ENCODE assay signal across 8 cellular contexts in genomic region chr6:149335924-149336323, GRCh38. TPM values are rescaled to one million over a fixed set of nuclear protein-coding genes. Genes with fewer than 3 reads are reported as not detected.
DNase-seq lines count a peak whose midpoint lies in the region; ATAC-seq, FAIRE-seq and TF ChIP-seq lines count a peak whose summit lies in the region.

No MANE protein-coding gene starts in this region.

- H3K4me1 ChIP-seq in left ventricle myocardium inferior: peaks cover 96% of the 10 kb centered on the region

- H3K4me1 Mint-ChIP-seq in effector memory CD8-positive, alpha-beta T cell (ENCODE audit: low read depth in 2 of 2): peaks cover 60 to 79% of the 10 kb centered on the region in 2 donors

- H3K36me3 Mint-ChIP-seq in effector memory CD8-positive, alpha-beta T cell (ENCODE audit: insufficient read depth): no peaks in the 10 kb centered on the region

- no peak for TF ChIP-seq CTCF in left ventricle myocardium inferior (IDR thresholded peaks at IDR 0.05; ENCODE audit: borderline replicate concordance)

- H3K4me3 Mint-ChIP-seq in effector memory CD8-positive, alpha-beta T cell: peak overlapping the region; percentile 15 to 48

- H3K4me3 ChIP-seq in left ventricle myocardium inferior: no peak overlapping the region

- no peaks in the 10 kb centered on the region for H3K27me3 ChIP-seq in left ventricle myocardium inferior (ENCODE audit: low read depth)

- DNase-seq in RCC 7860 (ENCODE audit: low spot score) (peak; percentile 80), left ventricle myocardium inferior (no peak), cerebellum (ENCODE audit: low spot score) (no peak), cardiac septum (ENCODE audit: low spot score) (no peak)
- DNase-seq in effector memory CD8-positive, alpha-beta T cell: no peak
- peak; percentile 38 to 74 (median 62) for DNase-seq in stimulated activated CD4-positive, alpha-beta T cell treated with anti-CD3 and anti-CD28 coated beads, Interleukin-12 subunit alpha, Interleukin-12 subunit beta, amount 100 ng/mL, for 48 hours (ENCODE audit: low read depth in 2 of 3, low spot score in 1 of 3)

- no peaks in the 10 kb centered on the region for H3K36me3 ChIP-seq in left ventricle myocardium inferior

- peak overlapping the region; percentile 0 to 3 for H3K27ac Mint-ChIP-seq in effector memory CD8-positive, alpha-beta T cell

- H3K9me3 ChIP-seq in left ventricle myocardium inferior (replicated peaks): no peaks in the 10 kb centered on the region

- H3K27ac ChIP-seq in left ventricle myocardium inferior (replicated peaks): no peak overlapping the region

- peak; percentile 92 for FAIRE-seq in RCC 7860 (lab: Jason Lieb, UNC)

- intact Hi-C loops in left ventricle myocardium inferior (cut with micrococcal nuclease) (no loop called here), cardiac septum (cut with DNase I) (no loop called here)

- no peaks in the 10 kb centered on the region for H3K27me3 Mint-ChIP-seq in effector memory CD8-positive, alpha-beta T cell

- ATAC-seq in GM18858 (IDR thresholded peaks at IDR 0.05; ENCODE audit: unreplicated experiment): peak; percentile 40
- no peak for ATAC-seq in effector memory CD8-positive, alpha-beta T cell (replicated peaks)
- no peak for ATAC-seq in GM21737 (IDR thresholded peaks at IDR 0.05; ENCODE audit: unreplicated experiment)

- no peaks in the 10 kb centered on the region for H3K9me3 Mint-ChIP-seq in effector memory CD8-positive, alpha-beta T cell

RNA-seq across cellular contexts. Expression of gene TAB2, which starts 18.4 kb away (rescaled TPM):
- total RNA-seq in left ventricle myocardium inferior (56.7 TPM), cerebellum (52.2 TPM), cardiac septum (49.2 TPM)

Comparison
In these comparisons a context has a peak if more than half of its experiments do, and no peak if none do; other contexts are left out.
1. DNase-seq: peak in RCC 7860 (single experiment) and stimulated activated CD4-positive, alpha-beta T cell treated with anti-CD3 and anti-CD28 coated beads, Interleukin-12 subunit alpha, Interleukin-12 subunit beta, amount 100 ng/mL, for 48 hours (3 of 3); none in effector memory CD8-positive, alpha-beta T cell (0 of 3), left ventricle myocardium inferior (single experiment), cerebellum (single experiment) and cardiac septum (single experiment).